Comparison of ENCODE assay signal across 20 cellular contexts in the genomic region with DNA sequence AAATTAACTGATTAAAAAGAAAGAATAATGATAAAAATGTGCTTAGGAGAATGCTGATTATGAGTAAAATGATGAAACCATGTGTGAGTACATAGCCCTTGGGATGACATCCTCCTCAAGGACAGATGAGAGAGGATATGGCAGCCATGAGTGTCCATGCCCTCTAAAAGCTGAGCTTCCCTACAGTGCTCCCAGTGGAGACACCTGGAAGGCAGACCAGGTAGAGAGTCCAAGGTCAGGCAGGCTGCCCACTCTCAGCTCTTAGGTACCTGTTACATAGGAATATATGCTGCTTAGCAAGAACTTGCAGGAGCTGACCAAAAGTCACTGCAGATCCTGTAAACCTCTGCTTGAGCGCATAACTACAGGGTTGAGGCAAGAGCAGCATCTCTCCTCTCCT.
DNase-seq lines count a peak whose midpoint lies in the region; FAIRE-seq and TF ChIP-seq lines count a peak whose summit lies in the region.
"Had no signal": no experiment of that assay in that cellular context is flagged by ENCODE, and none has a peak within 500 bp of the region (broad histone marks: within the 10 kb centered on the region; RNA-seq: fewer than 3 reads in every experiment).

No MANE protein-coding gene starts in this region.

- POLR2A ChIA-PET in MCF 10A (lab: Yijun Ruan, JAX) = no interaction called here

- H3K23ac ChIP-seq in neuronal stem cell (ENCODE audit: low read depth, low read length, poor library complexity) = no peak overlapping the region

- no peaks in the 10 kb centered on the region for H3K4me1 ChIP-seq in breast epithelium
- H3K4me1 ChIP-seq in neuronal stem cell (ENCODE audit: control insufficient read depth in 2 of 2, insufficient read depth in 1 of 2, low read depth in 1 of 2, low read length in 2 of 2) = peaks cover 4 to 8% of the 10 kb centered on the region in 2 donors
- H3K4me1 ChIP-seq: BLaER1, Caco-2 had no signal

- no peak overlapping the region for H2BK5ac ChIP-seq in neuronal stem cell (ENCODE audit: low read length)

- H3K4me3 ChIP-seq in breast epithelium (no peak overlapping the region), neuronal stem cell (ENCODE audit: low read length in 2 of 2) (no peak overlapping the region)
- H3K4me3 ChIP-seq: BLaER1, GM23248 had no signal

- H3K9me3 ChIP-seq in breast epithelium (no peaks in the 10 kb centered on the region), neuronal stem cell (replicated peaks in 1 of 2; ENCODE audit: control insufficient read depth in 2 of 2, insufficient read depth in 1 of 2, low read depth in 1 of 2, low read length in 2 of 2) (no peaks in the 10 kb centered on the region)
- H3K9me3 ChIP-seq: BLaER1, Caco-2 had no signal

- no CpG with 5 or more reads among the region's 1 CpG for WGBS in neuronal stem cell (ENCODE audit: extremely low coverage in 2 of 2, insufficient read length in 2 of 2, insufficient replicate concordance in 1 of 2), 2 donors

- H3K4me1 Mint-ChIP-seq in MCF 10A (ENCODE audit: insufficient read depth, unreplicated experiment) = peaks cover 10% of the 10 kb centered on the region
- H3K4me1 Mint-ChIP-seq in osteocyte (ENCODE audit: unreplicated experiment) = peaks cover 11% of the 10 kb centered on the region
- H3K4me1 Mint-ChIP-seq: B cell; CD4-positive, CD25-positive, alpha-beta regulatory T cell; H9 had no signal

- no peak overlapping the region for H2BK120ac ChIP-seq in neuronal stem cell (ENCODE audit: low read depth, low read length)

- peak overlapping the region; percentile 75 for H3K27ac Mint-ChIP-seq in MCF 10A (ENCODE audit: low read depth, unreplicated experiment)
- H3K27ac Mint-ChIP-seq in osteocyte (ENCODE audit: unreplicated experiment) = no peak overlapping the region
- H3K27ac Mint-ChIP-seq: B cell; CD4-positive, CD25-positive, alpha-beta regulatory T cell; CD8-positive, alpha-beta T cell; H9 had no signal

- no peak overlapping the region for H2AFZ ChIP-seq in neuronal stem cell (ENCODE audit: low read length)
- H2AFZ ChIP-seq: GM23248 had no signal

- no peak for TF ChIP-seq POLR2A in breast epithelium (IDR thresholded peaks at IDR 0.05)

- no peaks in the 10 kb centered on the region for H3K27me3 ChIP-seq in breast epithelium
- no peaks in the 10 kb centered on the region for H3K27me3 ChIP-seq in neuronal stem cell (ENCODE audit: control insufficient read depth in 3 of 3, insufficient read depth in 3 of 3, low read depth in 1 of 3, low read length in 3 of 3)
- H3K27me3 ChIP-seq: BLaER1 had no signal

- H4K8ac ChIP-seq in neuronal stem cell (ENCODE audit: low read depth, low read length) = no peak overlapping the region

- no peak overlapping the region for H3K27ac ChIP-seq in breast epithelium
- H3K27ac ChIP-seq in neuronal stem cell (replicated peaks; ENCODE audit: low read length) = no peak overlapping the region
- H3K27ac ChIP-seq: 22Rv1, BLaER1, C4-2B, GM23248 had no signal

- H3K9ac ChIP-seq in neuronal stem cell (ENCODE audit: low read depth, low read length, poor library complexity) = no peak overlapping the region
- H3K9ac ChIP-seq: BLaER1, GM23248 had no signal

- no peak overlapping the region for H3K4me2 ChIP-seq in neuronal stem cell (ENCODE audit: insufficient read depth, low read length, poor library complexity, severe bottlenecking)
- H3K4me2 ChIP-seq: BLaER1 had no signal

- H3K27me3 Mint-ChIP-seq in MCF 10A (ENCODE audit: insufficient read depth, unreplicated experiment) = no peaks in the 10 kb centered on the region
- H3K27me3 Mint-ChIP-seq in osteocyte (ENCODE audit: unreplicated experiment) = no peaks in the 10 kb centered on the region
- H3K27me3 Mint-ChIP-seq: B cell; CD4-positive, CD25-positive, alpha-beta regulatory T cell had no signal

- no peak overlapping the region for H4K91ac ChIP-seq in neuronal stem cell (ENCODE audit: low read depth, low read length, poor library complexity)

- H3K4ac ChIP-seq in neuronal stem cell (ENCODE audit: low read length) = no peak overlapping the region

- H2BK15ac ChIP-seq in neuronal stem cell (ENCODE audit: low read length) = no peak overlapping the region

- H3K9me3 Mint-ChIP-seq in MCF 10A (ENCODE audit: unreplicated experiment) (peaks cover 6% of the 10 kb centered on the region), osteocyte (ENCODE audit: unreplicated experiment) (no peaks in the 10 kb centered on the region)
- H3K9me3 Mint-ChIP-seq: H9 had no signal

- no peak overlapping the region for H2BK12ac ChIP-seq in neuronal stem cell (ENCODE audit: low read length)

- no peaks in the 10 kb centered on the region for H3K79me1 ChIP-seq in neuronal stem cell (ENCODE audit: low read depth, low read length)

- TF ChIP-seq CTCF in MCF 10A (IDR thresholded peaks at IDR 0.05; ENCODE audit: unreplicated experiment) (no peak), breast epithelium (IDR thresholded peaks at IDR 0.05) (no peak), osteocyte (IDR thresholded peaks at IDR 0.05) (no peak)

- CTCF ChIA-PET in MCF 10A (lab: Yijun Ruan, JAX) = interaction anchor here (0.5 kb wide), 1 partner anchor 29 kb away, joined by 3 read pairs; no protein-coding TSS in a partner anchor

- no peaks in the 10 kb centered on the region for H3K36me3 Mint-ChIP-seq in MCF 10A (ENCODE audit: insufficient read depth, unreplicated experiment)
- no peaks in the 10 kb centered on the region for H3K36me3 Mint-ChIP-seq in osteocyte (ENCODE audit: unreplicated experiment)
- H3K36me3 Mint-ChIP-seq: CD4-positive, CD25-positive, alpha-beta regulatory T cell; CD8-positive, alpha-beta T cell had no signal

- no peak for FAIRE-seq in frontal cortex (lab: Jason Lieb, UNC)
- FAIRE-seq: A204.1, G401.6, GM19239 had no signal

- no peak overlapping the region for H2AK5ac ChIP-seq in neuronal stem cell (ENCODE audit: low read depth, low read length)

- intact Hi-C loops in MCF 10A (cut with micrococcal nuclease) = no loop called here
- intact Hi-C loops in breast epithelium (cut with DNase I; ENCODE audit: low total_unique reads) = no loop called here

- H3K4me3 Mint-ChIP-seq in MCF 10A (ENCODE audit: unreplicated experiment) (no peak overlapping the region), osteocyte (ENCODE audit: unreplicated experiment) (no peak overlapping the region)
- H3K4me3 Mint-ChIP-seq: B cell; CD4-positive, CD25-positive, alpha-beta regulatory T cell; CD8-positive, alpha-beta T cell; H9 had no signal

- H3K18ac ChIP-seq in neuronal stem cell (ENCODE audit: low read length) = peak overlapping the region; percentile 32

- H3K36me3 ChIP-seq in breast epithelium (no peaks in the 10 kb centered on the region), neuronal stem cell (replicated peaks in 1 of 2; ENCODE audit: control insufficient read depth in 2 of 2, insufficient read depth in 2 of 2, low read length in 2 of 2) (no peaks in the 10 kb centered on the region)
- H3K36me3 ChIP-seq: BLaER1 had no signal

- no peak overlapping the region for H3K14ac ChIP-seq in neuronal stem cell (ENCODE audit: low read length)

- DNase-seq in MCF 10A (ENCODE audit: unreplicated experiment) = no peak
- DNase-seq in breast epithelium (ENCODE audit: low spot score in 2 of 2) = no peak
- DNase-seq in amniotic epithelial cell (ENCODE audit: low read depth) = peak; percentile 24
- no peak for DNase-seq in neuronal stem cell (ENCODE audit: low spot score)
- no peak for DNase-seq in frontal cortex (ENCODE audit: low spot score in 2 of 2)
- DNase-seq in osteocyte (ENCODE audit: extremely low spot score, unreplicated experiment) = no peak
- DNase-seq: Caco-2; CD4-positive, CD25-positive, alpha-beta regulatory T cell; CD8-positive, alpha-beta T cell; DMS153; DND-41; GM23248; H9 had no signal

- no TSS peak for BruUV-seq in MCF 10A (replicated peaks; lab: Mats Ljungman, UMichigan)
